ENCODE assay signal across 10 cellular contexts in genomic region chr2:101064868-101065549, GRCh38.
A peak's percentile ranks its signal among the peaks of the same experiment; 100 is the strongest.
DNase-seq lines count a peak whose midpoint lies in the region; ATAC-seq, FAIRE-seq and TF ChIP-seq lines count a peak whose summit lies in the region.
"Had no signal": no experiment of that assay in that cellular context is flagged by ENCODE, and none has a peak within 500 bp of the region (broad histone marks: within the 10 kb centered on the region; RNA-seq: fewer than 3 reads in every experiment).

No MANE protein-coding gene starts in this region.

- no peaks in the 10 kb centered on the region for H4K20me1 ChIP-seq in HepG2 (ENCODE audit: insufficient read depth, low read length)

- POLR2A ChIA-PET in Caco-2 (lab: Charles Lee) (interaction anchor here (0.9 to 1.4 kb wide), 2 partner anchors 52 to 63 kb away, joined by 3 to 4 read pairs; partner anchors contain the start of gene RPL31), HepG2 (lab: Yijun Ruan, JAX) (interaction anchor here (0.8 to 3.0 kb wide), 21 partner anchors 8 to 181 kb away, joined by 3 to 54 read pairs (median 5); partner anchors contain the start of genes RPL31 and TBC1D8)

- peak in 1 of 2 experiments; percentile 88; a peak in 2 of 4 replicates for TF ChIP-seq EP300 in HepG2 (IDR thresholded peaks at IDR 0.05; ENCODE audit: low read depth in 2 of 2, low read length in 2 of 2)
- peak; percentile 85 for TF ChIP-seq EP300 in HepG2 (CRISPR knock-in tag; IDR thresholded peaks at IDR 0.05; ENCODE audit: borderline replicate concordance)

- 0 out of 4 replicates have a peak, but pooled peaks of 1 of the 2 experiments have one; percentile 26 for TF ChIP-seq POLR2A in HepG2 (IDR thresholded peaks at IDR 0.05; ENCODE audit: insufficient read depth in 1 of 2, low read depth in 2 of 2, low read length in 2 of 2)

- peaks cover 13% of the 10 kb centered on the region for H3K36me3 Mint-ChIP-seq in Caco-2 (ENCODE audit: insufficient read depth, unreplicated experiment)

- TF ChIP-seq CTCF in Caco-2 (IDR thresholded peaks at IDR 0.05; ENCODE audit: insufficient read depth in 1 of 2, low read depth in 1 of 2, low read length in 1 of 2, severe bottlenecking in 1 of 2, unreplicated experiment in 1 of 2) (no peak), astrocyte of the spinal cord (IDR thresholded peaks at IDR 0.05; ENCODE audit: low read depth, low read length) (no peak), HepG2 (CRISPR knock-in tag; IDR thresholded peaks at IDR 0.05) (no peak)

- ATAC-seq in HG03460 (IDR thresholded peaks at IDR 0.05; ENCODE audit: unreplicated experiment) (peak; percentile 64), HepG2 (peak; percentile 91), HG03097 (IDR thresholded peaks at IDR 0.05; ENCODE audit: low FRiP score, unreplicated experiment) (no peak), HG03139 (IDR thresholded peaks at IDR 0.05; ENCODE audit: unreplicated experiment) (no peak), HG02884 (IDR thresholded peaks at IDR 0.05; ENCODE audit: unreplicated experiment) (no peak)

- no TSS peak for BruUV-seq in Caco-2 (replicated peaks; lab: Mats Ljungman, UMichigan)
- no TSS peak for BruUV-seq in HepG2 (replicated peaks; lab: Mats Ljungman, UMichigan)

- peak overlapping the region; percentile 92 for H3K27ac ChIP-seq in HepG2 (ENCODE audit: extremely low read length, insufficient read depth, low read length)

- H3K27me3 Mint-ChIP-seq in Caco-2 (ENCODE audit: insufficient read depth, unreplicated experiment), result no peaks in the 10 kb centered on the region
- H3K27me3 Mint-ChIP-seq: stimulated activated naive CD8-positive, alpha-beta T cell treated with anti-CD3 and anti-CD28 coated beads, Interleukin-15, Interleukin-2, amounts not matched to agents 100 ng/mL and 50 ng/mL, for 24 hours had no signal

- no peaks in the 10 kb centered on the region for H3K9me3 Mint-ChIP-seq in Caco-2 (ENCODE audit: unreplicated experiment)
- H3K9me3 Mint-ChIP-seq: stimulated activated naive CD8-positive, alpha-beta T cell treated with anti-CD3 and anti-CD28 coated beads, Interleukin-15, Interleukin-2, amounts not matched to agents 100 ng/mL and 50 ng/mL, for 24 hours had no signal

- peak; percentile 98 for FAIRE-seq in HepG2 (lab: Jason Lieb, UNC)
- FAIRE-seq: G401.6 had no signal

- DNase-seq in Caco-2, result peak in 1 of 2 experiments; percentile 18
- peak; percentile 51 for DNase-seq in astrocyte of the spinal cord (ENCODE audit: low read depth, low spot score)
- peak; percentile 98 for DNase-seq in HepG2 (ENCODE audit: low spot score)
- DNase-seq in NCI-H82 (lab: John Stamatoyannopoulos, UW), result no peak

- peaks cover 30% of the 10 kb centered on the region for H3K4me1 Mint-ChIP-seq in Caco-2 (ENCODE audit: low read depth, unreplicated experiment)

- H3K27ac Mint-ChIP-seq in Caco-2 (ENCODE audit: unreplicated experiment), result peak overlapping the region; percentile 80
- H3K27ac Mint-ChIP-seq: stimulated activated naive CD8-positive, alpha-beta T cell treated with anti-CD3 and anti-CD28 coated beads, Interleukin-15, Interleukin-2, amounts not matched to agents 100 ng/mL and 50 ng/mL, for 24 hours had no signal

- in situ Hi-C loops in astrocyte of the spinal cord (cut with HindIII; ENCODE audit: low sequenced_read_pairs) (no loop called here), HepG2 (cut with HindIII; ENCODE audit: extremely low pct_ligation_motif_present, low pct_unique_long_range_greater_than_20kb) (no loop called here)

- peaks cover 30% of the 10 kb centered on the region for H3K4me1 ChIP-seq in Caco-2
- H3K4me1 ChIP-seq in HepG2 (ENCODE audit: insufficient read depth, low read length), result peaks cover 69% of the 10 kb centered on the region

- peak overlapping the region; percentile 87 for H3K4me2 ChIP-seq in HepG2 (ENCODE audit: low read depth, low read length)

- peak overlapping the region; percentile 71 for H3K9ac ChIP-seq in HepG2 (ENCODE audit: insufficient read depth, low read depth, low read length)

- H3K36me3 ChIP-seq in Caco-2 (ENCODE audit: control insufficient read depth, insufficient read depth, low read length), result no peaks in the 10 kb centered on the region
- peaks cover 7 to 30% of the 10 kb centered on the region in 2 experiments; a peak in 4 of 5 replicates for H3K36me3 ChIP-seq in HepG2 (replicated peaks in 1 of 2; ENCODE audit: control insufficient read depth in 1 of 2, insufficient read depth in 2 of 2, low read length in 2 of 2)

- H3K27me3 ChIP-seq in Caco-2 (replicated peaks; ENCODE audit: control insufficient read depth, insufficient read depth, low read length) (no peaks in the 10 kb centered on the region), HepG2 (ENCODE audit: control insufficient read depth in 1 of 2, insufficient read depth in 2 of 2, low read length in 2 of 2) (no peaks in the 10 kb centered on the region)

- peak overlapping the region; percentile 52 for H3K4me3 Mint-ChIP-seq in Caco-2 (ENCODE audit: unreplicated experiment)
- H3K4me3 Mint-ChIP-seq: stimulated activated naive CD8-positive, alpha-beta T cell treated with anti-CD3 and anti-CD28 coated beads, Interleukin-15, Interleukin-2, amounts not matched to agents 100 ng/mL and 50 ng/mL, for 24 hours had no signal

- H3K9me3 ChIP-seq in Caco-2 (no peaks in the 10 kb centered on the region), HepG2 (ENCODE audit: low read length) (no peaks in the 10 kb centered on the region)

- no peak for TF ChIP-seq RAD21 in HepG2 (CRISPR knock-in tag; IDR thresholded peaks at IDR 0.05)

- CTCF ChIA-PET in Caco-2 (lab: Charles Lee), result interaction anchor here (1.6 kb wide), 1 partner anchor 28 kb away, joined by 4 read pairs; no protein-coding TSS in a partner anchor
- CTCF ChIA-PET in HepG2 (lab: Yijun Ruan, JAX; ENCODE audit: low intra/inter-chr PET ratio, low total read pairs), result no interaction called here

- peak overlapping the region; percentile 1 for H2AFZ ChIP-seq in HepG2 (ENCODE audit: low read length)

- intact Hi-C loops in Caco-2 (cut with micrococcal nuclease; ENCODE audit: unreplicated experiment) (no loop called here), HepG2 (cut with micrococcal nuclease; ENCODE audit: unreplicated experiment) (loop anchor here (1.0 kb wide), 3 partner anchors 45 to 84 kb away; no protein-coding TSS in a partner anchor)

- H3K4me3 ChIP-seq in Caco-2 (ENCODE audit: low read depth, low read length), result no peak overlapping the region
- no peak overlapping the region for H3K4me3 ChIP-seq in astrocyte of the spinal cord (ENCODE audit: low read depth, low read length)
- peak overlapping the region; percentile 18 to 56 (median 35); a peak in 4 of 6 replicates for H3K4me3 ChIP-seq in HepG2 (replicated peaks in 1 of 3; ENCODE audit: insufficient read depth in 1 of 3, low read depth in 2 of 3, low read length in 3 of 3)

- under 1% methylated on average over 4 of the region's 4 CpGs for WGBS in HepG2 (ENCODE audit: low lambda C conversion rate)

- peaks cover 56% of the 10 kb centered on the region for H3K79me2 ChIP-seq in HepG2 (ENCODE audit: insufficient read depth, low read length)

TF ChIP-seq in HepG2, 621 proteins besides CTCF, POLR2A, EP300 and RAD21 (continues in another document):
- TF ChIP-seq ATAD3A (CRISPR knock-in tag; IDR thresholded peaks at IDR 0.05), result no peak
- TF ChIP-seq TARDBP (CRISPR knock-in tag; IDR thresholded peaks at IDR 0.05), result peak; percentile 87
- no peak for TF ChIP-seq WIZ (CRISPR knock-in tag; IDR thresholded peaks at IDR 0.05)
- TF ChIP-seq HMG20B (CRISPR knock-in tag; conservative IDR thresholded peaks at IDR 0.05), result peak; percentile 73; the same call in 1 of the 2 replicates
- no peak for TF ChIP-seq IRF9 (CRISPR knock-in tag; IDR thresholded peaks at IDR 0.05; ENCODE audit: borderline replicate concordance)
- peak; percentile 65 for TF ChIP-seq ATF1 (CRISPR knock-in tag; IDR thresholded peaks at IDR 0.05)
- no peak for TF ChIP-seq SMAD9 (CRISPR knock-in tag; IDR thresholded peaks at IDR 0.05)
- TF ChIP-seq AGO2 (optimal IDR thresholded peaks at IDR 0.05; ENCODE audit: low read depth, low read length), result no peak
- TF ChIP-seq ZNF576 (CRISPR knock-in tag; IDR thresholded peaks at IDR 0.05), result no peak
- TF ChIP-seq ZNF564 (CRISPR knock-in tag; IDR thresholded peaks at IDR 0.05), result no peak
- TF ChIP-seq NFE2 (CRISPR knock-in tag; IDR thresholded peaks at IDR 0.05), result no peak
- no peak for TF ChIP-seq ZNF343 (CRISPR knock-in tag; IDR thresholded peaks at IDR 0.05)
- TF ChIP-seq CREBL2 (CRISPR knock-in tag; IDR thresholded peaks at IDR 0.05; ENCODE audit: borderline replicate concordance), result no peak

Comparison
In these comparisons a context has a peak if more than half of its experiments do, and no peak if none do; other contexts are left out.
1. H3K4me3 ChIP-seq: peak in HepG2 (3 of 3); none in Caco-2 (single experiment) and astrocyte of the spinal cord (single experiment).
2. ATAC-seq: peak in HG03460 (single experiment) and HepG2 (single experiment); none in HG03097 (single experiment), HG03139 (single experiment) and HG02884 (single experiment).